ENCODE assay signal across 17 cellular contexts in the genomic region with DNA sequence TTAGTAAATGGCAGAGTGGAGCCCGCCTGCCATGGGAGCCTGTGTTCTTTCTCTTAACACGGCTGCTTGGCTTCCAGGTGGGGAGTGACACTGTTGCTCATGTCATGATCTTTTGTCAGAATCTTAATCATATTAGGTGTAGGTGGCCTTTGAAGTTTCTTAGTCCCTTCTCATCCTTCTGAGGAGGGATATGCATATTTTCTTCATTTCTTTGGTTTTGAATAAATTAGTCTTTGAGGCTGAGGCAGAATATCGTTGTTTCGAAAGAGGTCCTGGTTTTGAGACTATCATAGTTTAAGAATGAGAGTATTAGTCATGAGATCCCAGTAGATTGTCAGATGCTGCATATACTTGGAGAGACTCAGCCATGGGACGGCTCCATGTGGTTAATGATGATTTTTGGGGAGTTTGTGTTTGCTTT. TPM values are rescaled to one million over a fixed set of nuclear protein-coding genes. Genes with fewer than 3 reads are reported as not detected.
A peak's percentile ranks its signal among the peaks of the same experiment; 100 is the strongest.
DNase-seq lines count a peak whose midpoint lies in the region; ATAC-seq and TF ChIP-seq lines count a peak whose summit lies in the region.
"Had no signal": no experiment of that assay in that cellular context is flagged by ENCODE, and none has a peak within 500 bp of the region (broad histone marks: within the 10 kb centered on the region; RNA-seq: fewer than 3 reads in every experiment).

No MANE protein-coding gene starts in this region.

- no peak overlapping the region for H3K4me3 ChIP-seq in gastroesophageal sphincter
- H3K4me3 ChIP-seq: coronary artery, MG63, SK-N-MC had no signal

- no peaks in the 10 kb centered on the region for H3K9me3 Mint-ChIP-seq in activated naive CD4-positive, alpha-beta T cell treated with anti-CD3 and anti-CD28 coated beads for 36 hours
- peaks cover 4% of the 10 kb centered on the region for H3K9me3 Mint-ChIP-seq in activated naive CD4-positive, alpha-beta T cell treated with anti-CD3 and anti-CD28 coated beads, Interleukin-2, amount 10 ng/mL, durations not matched to agents 7 days and 5 days
- peaks cover 8% of the 10 kb centered on the region for H3K9me3 Mint-ChIP-seq in activated naive CD8-positive, alpha-beta T cell treated with anti-CD3 and anti-CD28 coated beads, Interleukin-2, amount 50 U/mL, for 24 hours
- peaks cover 0 to 8% (median 2%) of the 10 kb centered on the region in 7 donors for H3K9me3 Mint-ChIP-seq in naive B cell

- no peak overlapping the region for H3K27ac ChIP-seq in gastroesophageal sphincter
- H3K27ac ChIP-seq: coronary artery, SK-N-MC, VCaP had no signal

- no peaks in the 10 kb centered on the region for H3K36me3 ChIP-seq in gastroesophageal sphincter
- H3K36me3 ChIP-seq: MG63 had no signal

- TF ChIP-seq POLR2A in gastroesophageal sphincter (IDR thresholded peaks at IDR 0.05), result no peak

- H3K4me1 Mint-ChIP-seq in activated naive CD4-positive, alpha-beta T cell treated with anti-CD3 and anti-CD28 coated beads for 36 hours (ENCODE audit: low read depth), result peaks cover 34% of the 10 kb centered on the region
- peaks cover 6% of the 10 kb centered on the region for H3K4me1 Mint-ChIP-seq in activated naive CD4-positive, alpha-beta T cell treated with anti-CD3 and anti-CD28 coated beads, Interleukin-2, amount 10 ng/mL, durations not matched to agents 7 days and 5 days
- peaks cover 17% of the 10 kb centered on the region for H3K4me1 Mint-ChIP-seq in activated naive CD8-positive, alpha-beta T cell treated with anti-CD3 and anti-CD28 coated beads, Interleukin-2, amount 50 U/mL, for 24 hours
- peaks cover 5 to 36% (median 30%) of the 10 kb centered on the region in 3 donors for H3K4me1 Mint-ChIP-seq in naive B cell
- H3K4me1 Mint-ChIP-seq: activated naive CD8-positive, alpha-beta T cell treated with anti-CD3 and anti-CD28 coated beads, Interleukin-2, amount 10 ng/mL, durations not matched to agents 7 days and 5 days had no signal

- no peak for TF ChIP-seq EP300 in gastroesophageal sphincter (IDR thresholded peaks at IDR 0.05)

- CTCF ChIA-PET in activated naive CD4-positive, alpha-beta T cell treated with anti-CD3 and anti-CD28 coated beads for 36 hours (lab: Charles Lee), result interaction anchor here (0.6 kb wide), 1 partner anchor 1510 kb away, joined by 8 read pairs; no protein-coding TSS in a partner anchor
- CTCF ChIA-PET in activated naive CD4-positive, alpha-beta T cell treated with anti-CD3 and anti-CD28 coated beads, Interleukin-2, amount 10 ng/mL, durations not matched to agents 7 days and 5 days (lab: Charles Lee), result no interaction called here

- intact Hi-C loops in activated naive CD4-positive, alpha-beta T cell treated with anti-CD3 and anti-CD28 coated beads for 36 hours (cut with micrococcal nuclease), result loop anchor here (1.0 kb wide), 6 partner anchors 9 to 157 kb away; a partner anchor contains a TSS

- H3K4me3 Mint-ChIP-seq in activated naive CD4-positive, alpha-beta T cell treated with anti-CD3 and anti-CD28 coated beads for 36 hours, result peak overlapping the region; percentile 51
- no peak overlapping the region for H3K4me3 Mint-ChIP-seq in activated naive CD4-positive, alpha-beta T cell treated with anti-CD3 and anti-CD28 coated beads, Interleukin-2, amount 10 ng/mL, durations not matched to agents 7 days and 5 days
- H3K4me3 Mint-ChIP-seq in activated naive CD8-positive, alpha-beta T cell treated with anti-CD3 and anti-CD28 coated beads, Interleukin-2, amount 50 U/mL, for 24 hours, result peak overlapping the region; percentile 45
- peak overlapping the region in 1 of 8 donors; percentile 5 for H3K4me3 Mint-ChIP-seq in naive B cell
- H3K4me3 Mint-ChIP-seq: activated naive CD8-positive, alpha-beta T cell treated with anti-CD3 and anti-CD28 coated beads, Interleukin-2, amount 10 ng/mL, durations not matched to agents 7 days and 5 days had no signal

- peaks cover 0 to 13% (median 6%) of the 10 kb centered on the region in 3 donors for H3K4me1 ChIP-seq in gastroesophageal sphincter

- peaks cover 0 to 6% (median 0%) of the 10 kb centered on the region in 3 donors for H3K9me3 ChIP-seq in gastroesophageal sphincter
- H3K9me3 ChIP-seq: MG63 had no signal

- ATAC-seq in activated naive CD8-positive, alpha-beta T cell treated with anti-CD3 and anti-CD28 coated beads, Interleukin-2, amount 50 U/mL, for 24 hours, result peak; percentile 96
- ATAC-seq in naive B cell (ENCODE audit: low read depth in 2 of 2) (no peak), gastroesophageal sphincter (no peak)

- no peaks in the 10 kb centered on the region for H3K27me3 ChIP-seq in gastroesophageal sphincter
- H3K27me3 ChIP-seq: MG63 had no signal

- H3K27ac Mint-ChIP-seq in activated naive CD4-positive, alpha-beta T cell treated with anti-CD3 and anti-CD28 coated beads for 36 hours, result peak overlapping the region; percentile 83
- H3K27ac Mint-ChIP-seq in activated naive CD4-positive, alpha-beta T cell treated with anti-CD3 and anti-CD28 coated beads, Interleukin-2, amount 10 ng/mL, durations not matched to agents 7 days and 5 days, result no peak overlapping the region
- peak overlapping the region; percentile 23 for H3K27ac Mint-ChIP-seq in activated naive CD8-positive, alpha-beta T cell treated with anti-CD3 and anti-CD28 coated beads, Interleukin-2, amount 50 U/mL, for 24 hours
- H3K27ac Mint-ChIP-seq in naive B cell, result peak overlapping the region in 5 of 6 donors; percentile 31 to 80 (median 40)
- H3K27ac Mint-ChIP-seq: activated naive CD8-positive, alpha-beta T cell treated with anti-CD3 and anti-CD28 coated beads, Interleukin-2, amount 10 ng/mL, durations not matched to agents 7 days and 5 days had no signal

- WGBS in gastroesophageal sphincter (ENCODE audit: low coverage in 1 of 2), 2 donors, result 93 to 98% methylated on average over 5 of the region's 5 CpGs

- H3K36me3 Mint-ChIP-seq in activated naive CD4-positive, alpha-beta T cell treated with anti-CD3 and anti-CD28 coated beads for 36 hours (ENCODE audit: low read depth), result peaks cover 2% of the 10 kb centered on the region
- peaks cover 2% of the 10 kb centered on the region for H3K36me3 Mint-ChIP-seq in activated naive CD4-positive, alpha-beta T cell treated with anti-CD3 and anti-CD28 coated beads, Interleukin-2, amount 10 ng/mL, durations not matched to agents 7 days and 5 days
- peaks cover 9% of the 10 kb centered on the region for H3K36me3 Mint-ChIP-seq in activated naive CD8-positive, alpha-beta T cell treated with anti-CD3 and anti-CD28 coated beads, Interleukin-2, amount 50 U/mL, for 24 hours (ENCODE audit: low read depth)
- H3K36me3 Mint-ChIP-seq in naive B cell, result no peaks in the 10 kb centered on the region

- peak; percentile 69 for DNase-seq in activated naive CD4-positive, alpha-beta T cell treated with anti-CD3 and anti-CD28 coated beads for 36 hours
- DNase-seq in activated naive CD4-positive, alpha-beta T cell treated with anti-CD3 and anti-CD28 coated beads, Interleukin-2, amount 10 ng/mL, durations not matched to agents 7 days and 5 days, result no peak
- no peak for DNase-seq in activated naive CD8-positive, alpha-beta T cell treated with anti-CD3 and anti-CD28 coated beads, Interleukin-2, amount 50 U/mL, for 24 hours
- DNase-seq in naive B cell, result no peak
- no peak for DNase-seq in dermis blood vessel endothelial cell
- no peak for DNase-seq in NCI-H748 treated with DMSO at 0.1 percent for 48 hours (lab: John Stamatoyannopoulos, UW)
- no peak for DNase-seq in SIG-M5 treated with dmso at 0.1 percent for 504 hours (lab: John Stamatoyannopoulos, UW; ENCODE audit: unreplicated experiment)
- DNase-seq: activated naive CD8-positive, alpha-beta T cell treated with anti-CD3 and anti-CD28 coated beads, Interleukin-2, amount 10 ng/mL, durations not matched to agents 7 days and 5 days; C1 segment of cervical spinal cord; H7; MG63; NCI-H226; stimulated activated naive CD4-positive, alpha-beta T cell treated with Interleukin-2 at 50 U/mL for 16 hours had no signal

- H3K27me3 Mint-ChIP-seq in activated naive CD4-positive, alpha-beta T cell treated with anti-CD3 and anti-CD28 coated beads for 36 hours (ENCODE audit: low read depth), result no peaks in the 10 kb centered on the region
- no peaks in the 10 kb centered on the region for H3K27me3 Mint-ChIP-seq in activated naive CD4-positive, alpha-beta T cell treated with anti-CD3 and anti-CD28 coated beads, Interleukin-2, amount 10 ng/mL, durations not matched to agents 7 days and 5 days
- no peaks in the 10 kb centered on the region for H3K27me3 Mint-ChIP-seq in activated naive CD8-positive, alpha-beta T cell treated with anti-CD3 and anti-CD28 coated beads, Interleukin-2, amount 50 U/mL, for 24 hours
- H3K27me3 Mint-ChIP-seq in naive B cell, result no peaks in the 10 kb centered on the region
- H3K27me3 Mint-ChIP-seq: activated naive CD8-positive, alpha-beta T cell treated with anti-CD3 and anti-CD28 coated beads, Interleukin-2, amount 10 ng/mL, durations not matched to agents 7 days and 5 days had no signal

- TF ChIP-seq CTCF in gastroesophageal sphincter (IDR thresholded peaks at IDR 0.05), result no peak

RNA-seq across cellular contexts. Expression of a gene that starts 28.9 kb away (rescaled TPM):
- total RNA-seq in activated naive CD4-positive, alpha-beta T cell treated with anti-CD3 and anti-CD28 coated beads for 36 hours, result 10 to 100 TPM; 11.0 to 14.6 TPM
- 10 to 100 TPM; 10.8 to 28.1 (median 16.8) TPM for polyA plus RNA-seq in naive B cell (ENCODE audit: low read depth in 6 of 6)
- 61.8 and 73.2 TPM in 2 replicates for total RNA-seq in dermis blood vessel endothelial cell
- total RNA-seq in gastroesophageal sphincter, result 10 to 100 TPM; 17.9 to 30.5 (median 24.9) TPM

RNA-seq across cellular contexts. Expression of a gene that starts 34.5 kb away (rescaled TPM):
- 10 to 100 TPM; 38.4 to 43.6 TPM for total RNA-seq in activated naive CD4-positive, alpha-beta T cell treated with anti-CD3 and anti-CD28 coated beads for 36 hours
- 10 to 100 TPM; 77.4 to 97.8 (median 84.9) TPM for polyA plus RNA-seq in naive B cell (ENCODE audit: low read depth in 6 of 6)
- total RNA-seq in dermis blood vessel endothelial cell (26.2 and 41.8 TPM in 2 replicates), gastroesophageal sphincter (10 to 100 TPM; 36.5 to 47.9 (median 42.8) TPM)
